Comparison of ENCODE assay signal across 14 cellular contexts in the genomic region with DNA sequence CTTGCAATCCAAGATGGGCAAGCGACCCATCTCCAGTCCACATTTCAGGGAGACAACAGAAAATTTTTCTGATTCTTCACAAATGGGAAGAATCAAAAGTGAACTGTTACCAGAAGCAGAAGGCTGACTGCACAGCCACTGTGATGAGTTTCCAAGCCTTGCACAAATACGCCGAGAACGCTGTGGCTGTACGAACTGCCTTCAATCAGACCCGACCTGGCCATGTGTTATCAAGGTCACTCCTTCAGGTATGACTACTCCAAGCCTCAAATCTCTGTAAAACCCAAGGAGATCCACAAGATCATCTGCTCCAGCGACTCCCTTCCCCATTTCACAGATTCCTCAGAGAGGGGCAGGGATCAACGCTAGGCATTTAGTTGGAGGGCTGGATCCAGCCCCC. TPM values are rescaled to one million over a fixed set of nuclear protein-coding genes. Genes with fewer than 3 reads are reported as not detected.
A peak's percentile ranks its signal among the peaks of the same experiment; 100 is the strongest.
DNase-seq lines count a peak whose midpoint lies in the region; ATAC-seq and TF ChIP-seq lines count a peak whose summit lies in the region.
"Had no signal": no experiment of that assay in that cellular context is flagged by ENCODE, and none has a peak within 500 bp of the region (broad histone marks: within the 10 kb centered on the region; RNA-seq: fewer than 3 reads in every experiment).

No MANE protein-coding gene starts in this region.

- DNase-seq in T-helper 1 cell = no peak
- no peak for DNase-seq in activated T-helper 2 cell treated with anti-CD3 and anti-CD28 coated beads, Interferon-gamma antibody, Interleukin-2, Interleukin-4, amounts not matched to agents 10 μg/mL and 5 μg/mL and 100 μg/mL, durations not matched to agents 14 hours and 24 hours and 36 hours (ENCODE audit: low spot score)
- DNase-seq in lung (ENCODE audit: low spot score) = no peak
- DNase-seq in dermis blood vessel endothelial cell = no peak
- DNase-seq in NK-92 (lab: John Stamatoyannopoulos, UW; ENCODE audit: unreplicated experiment) = no peak
- DNase-seq: activated CD4-positive, CD25-positive, alpha-beta regulatory T cell; DND-41; NCI-H1092 treated with DMSO at 0.1 percent for 48 hours; SHP77 treated with DMSO at 0.1 percent for 48 hours had no signal

- H3K36me3 Mint-ChIP-seq in T-helper 1 cell treated with Interleukin-12 subunit alpha and Interleukin-12 subunit beta and Interleukin-4 antibody, amounts not matched to agents 30 μg/mL and 1 μg/mL, for 36 hours (ENCODE audit: low read depth) = peaks cover 27% of the 10 kb centered on the region
- H3K36me3 Mint-ChIP-seq in activated T-helper 2 cell treated with anti-CD3 and anti-CD28 coated beads, Interferon-gamma antibody, Interleukin-2, Interleukin-4, amounts not matched to agents 10 μg/mL and 5 μg/mL and 100 μg/mL, durations not matched to agents 14 hours and 24 hours and 36 hours (ENCODE audit: low read depth) = peaks cover 55% of the 10 kb centered on the region
- H3K36me3 Mint-ChIP-seq: activated naive CD8-positive, alpha-beta T cell had no signal

- H3K27me3 ChIP-seq in lung (ENCODE audit: control insufficient read depth, insufficient read depth) = no peaks in the 10 kb centered on the region
- H3K27me3 ChIP-seq in stomach smooth muscle (ENCODE audit: control insufficient read depth in 1 of 2, insufficient read depth in 2 of 2, low read length in 2 of 2) = no peaks in the 10 kb centered on the region

- no peak overlapping the region for H3K9ac ChIP-seq in stomach smooth muscle (ENCODE audit: low read length in 2 of 2)

- H3K27me3 Mint-ChIP-seq in T-helper 1 cell treated with Interleukin-12 subunit alpha and Interleukin-12 subunit beta and Interleukin-4 antibody, amounts not matched to agents 30 μg/mL and 1 μg/mL, for 36 hours (ENCODE audit: low read depth) = no peaks in the 10 kb centered on the region
- no peaks in the 10 kb centered on the region for H3K27me3 Mint-ChIP-seq in activated T-helper 2 cell treated with anti-CD3 and anti-CD28 coated beads, Interferon-gamma antibody, Interleukin-2, Interleukin-4, amounts not matched to agents 10 μg/mL and 5 μg/mL and 100 μg/mL, durations not matched to agents 14 hours and 24 hours and 36 hours (ENCODE audit: low read depth)
- H3K27me3 Mint-ChIP-seq: activated naive CD8-positive, alpha-beta T cell had no signal

- H3K36me3 ChIP-seq in lung (ENCODE audit: control insufficient read depth in 2 of 2, insufficient read depth in 2 of 2, low read length in 2 of 2) (peaks cover 0 to 3% of the 10 kb centered on the region in 2 donors), stomach smooth muscle (ENCODE audit: control insufficient read depth in 2 of 2, insufficient read depth in 2 of 2, low read length in 2 of 2) (no peaks in the 10 kb centered on the region)

- H3K4me1 Mint-ChIP-seq in T-helper 1 cell treated with Interleukin-12 subunit alpha and Interleukin-12 subunit beta and Interleukin-4 antibody, amounts not matched to agents 30 μg/mL and 1 μg/mL, for 36 hours (ENCODE audit: low read depth) = peaks cover 55% of the 10 kb centered on the region
- H3K4me1 Mint-ChIP-seq in activated T-helper 2 cell treated with anti-CD3 and anti-CD28 coated beads, Interferon-gamma antibody, Interleukin-2, Interleukin-4, amounts not matched to agents 10 μg/mL and 5 μg/mL and 100 μg/mL, durations not matched to agents 14 hours and 24 hours and 36 hours (ENCODE audit: low read depth) = peaks cover 50% of the 10 kb centered on the region

- H3K27ac ChIP-seq in lung (ENCODE audit: low read depth in 1 of 2, low read length in 1 of 2) (peak overlapping the region; percentile 48 to 81), stomach smooth muscle (ENCODE audit: low read length) (peak overlapping the region; percentile 58)
- H3K27ac ChIP-seq: 22Rv1 had no signal

- no peak for ATAC-seq in lung (ENCODE audit: insufficient read depth, low FRiP score)
- ATAC-seq in GM18867 (IDR thresholded peaks at IDR 0.05; ENCODE audit: unreplicated experiment) = no peak

- intact Hi-C loops in activated T-helper 2 cell treated with anti-CD3 and anti-CD28 coated beads, Interferon-gamma antibody, Interleukin-2, Interleukin-4, amounts not matched to agents 10 μg/mL and 5 μg/mL and 100 μg/mL, durations not matched to agents 14 hours and 24 hours and 36 hours (cut with micrococcal nuclease) = no loop called here

- 93% methylated on average over 8 of the region's 8 CpGs for WGBS in lung, 2 donors

- H3K9me3 ChIP-seq in lung (ENCODE audit: control insufficient read depth in 2 of 2, insufficient read depth in 1 of 2, low read length in 1 of 2) = peaks cover 0 to 5% of the 10 kb centered on the region in 2 donors
- H3K9me3 ChIP-seq in stomach smooth muscle (ENCODE audit: control insufficient read depth in 2 of 2, low read length in 2 of 2) = no peaks in the 10 kb centered on the region

- no peak overlapping the region for H3K4me3 Mint-ChIP-seq in T-helper 1 cell treated with Interleukin-12 subunit alpha and Interleukin-12 subunit beta and Interleukin-4 antibody, amounts not matched to agents 30 μg/mL and 1 μg/mL, for 36 hours
- H3K4me3 Mint-ChIP-seq in activated T-helper 2 cell treated with anti-CD3 and anti-CD28 coated beads, Interferon-gamma antibody, Interleukin-2, Interleukin-4, amounts not matched to agents 10 μg/mL and 5 μg/mL and 100 μg/mL, durations not matched to agents 14 hours and 24 hours and 36 hours (ENCODE audit: low read depth) = no peak overlapping the region
- H3K4me3 Mint-ChIP-seq: activated naive CD8-positive, alpha-beta T cell had no signal

- H3K4me3 ChIP-seq in lung (no peak overlapping the region), stomach smooth muscle (ENCODE audit: low read length in 2 of 2) (no peak overlapping the region)

- H3K9me3 Mint-ChIP-seq in T-helper 1 cell treated with Interleukin-12 subunit alpha and Interleukin-12 subunit beta and Interleukin-4 antibody, amounts not matched to agents 30 μg/mL and 1 μg/mL, for 36 hours = no peaks in the 10 kb centered on the region
- H3K9me3 Mint-ChIP-seq in activated T-helper 2 cell treated with anti-CD3 and anti-CD28 coated beads, Interferon-gamma antibody, Interleukin-2, Interleukin-4, amounts not matched to agents 10 μg/mL and 5 μg/mL and 100 μg/mL, durations not matched to agents 14 hours and 24 hours and 36 hours = no peaks in the 10 kb centered on the region

- peaks cover 23 to 36% of the 10 kb centered on the region in 2 donors for H3K4me1 ChIP-seq in lung (ENCODE audit: control insufficient read depth in 2 of 2, insufficient read depth in 2 of 2, low read length in 2 of 2)
- peaks cover 46% of the 10 kb centered on the region for H3K4me1 ChIP-seq in stomach smooth muscle (ENCODE audit: control insufficient read depth, insufficient read depth, low read length)

- TF ChIP-seq CTCF in lung (IDR thresholded peaks at IDR 0.05; ENCODE audit: control extremely low read depth, extremely low read depth) = no peak

- peak overlapping the region; percentile 24 for H3K27ac Mint-ChIP-seq in T-helper 1 cell treated with Interleukin-12 subunit alpha and Interleukin-12 subunit beta and Interleukin-4 antibody, amounts not matched to agents 30 μg/mL and 1 μg/mL, for 36 hours
- H3K27ac Mint-ChIP-seq in activated T-helper 2 cell treated with anti-CD3 and anti-CD28 coated beads, Interferon-gamma antibody, Interleukin-2, Interleukin-4, amounts not matched to agents 10 μg/mL and 5 μg/mL and 100 μg/mL, durations not matched to agents 14 hours and 24 hours and 36 hours = peak overlapping the region; percentile 11
- H3K27ac Mint-ChIP-seq: activated naive CD8-positive, alpha-beta T cell had no signal

RNA-seq across cellular contexts. Expression of a gene that starts 26.9 kb away (rescaled TPM):
- total RNA-seq in activated T-helper 2 cell treated with anti-CD3 and anti-CD28 coated beads, Interferon-gamma antibody, Interleukin-2, Interleukin-4, amounts not matched to agents 10 μg/mL and 5 μg/mL and 100 μg/mL, durations not matched to agents 14 hours and 24 hours and 36 hours = 133 and 136 TPM in 2 replicates
- total RNA-seq in lung = 100 to 1,000 TPM in 1 of 2 donors, 10 to 100 TPM in 1; 56.8 to 134 TPM
- 10 to 100 TPM; 38.9 to 53.3 TPM for polyA plus RNA-seq in lung
- 56.2 and 69.3 TPM in 2 replicates for total RNA-seq in dermis blood vessel endothelial cell
